Comparison of ENCODE assay signal across 14 cellular contexts in the genomic region with DNA sequence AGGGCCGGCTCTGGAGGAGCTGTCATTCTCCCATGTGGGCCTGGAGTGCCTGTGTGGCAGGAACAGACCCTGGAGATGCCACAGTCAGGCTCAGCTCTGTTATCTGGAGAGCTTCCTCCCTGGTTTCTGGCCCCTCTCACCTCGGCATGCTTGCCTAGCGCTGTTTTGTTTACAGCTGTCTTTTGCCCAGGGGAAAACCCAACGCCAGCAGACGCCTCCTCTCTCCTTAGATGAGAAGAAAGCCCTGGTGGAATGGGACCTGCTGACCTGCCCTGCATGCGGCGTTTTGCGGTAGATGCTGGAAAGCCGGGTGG.
DNase-seq lines count a peak whose midpoint lies in the region; TF ChIP-seq lines count a peak whose summit lies in the region.
"Had no signal": no experiment of that assay in that cellular context is flagged by ENCODE, and none has a peak within 500 bp of the region (broad histone marks: within the 10 kb centered on the region; RNA-seq: fewer than 3 reads in every experiment).

No MANE protein-coding gene starts in this region.

- peaks cover 5% of the 10 kb centered on the region for H3K4me1 Mint-ChIP-seq in chondrocyte (ENCODE audit: low read depth)
- H3K4me1 Mint-ChIP-seq in neural progenitor cell, result peaks cover 35% of the 10 kb centered on the region

- no peak overlapping the region for H2AFZ ChIP-seq in neural progenitor cell (replicated peaks)

- H3K27me3 ChIP-seq in H7 (ENCODE audit: control insufficient read depth, insufficient read depth, low read length) (no peaks in the 10 kb centered on the region), neural progenitor cell (no peaks in the 10 kb centered on the region)
- H3K27me3 ChIP-seq: Peyer's patch had no signal

- H4K20me1 ChIP-seq in neural progenitor cell (ENCODE audit: low read depth), result no peaks in the 10 kb centered on the region

- DNase-seq in ELF-1 (ENCODE audit: low read depth, low spot score) (peak; percentile 68), H7 (peak; percentile 60), chondrocyte (ENCODE audit: low spot score) (peak; percentile 48), neural progenitor cell (ENCODE audit: low spot score) (no peak), NCI-H2107 treated with DMSO at 0.1 percent for 48 hours (lab: John Stamatoyannopoulos, UW; ENCODE audit: unreplicated experiment) (no peak)
- no peak for DNase-seq in activated CD8-positive, alpha-beta memory T cell treated with anti-CD3 and anti-CD28 coated beads, Interleukin-2, amount 50 U/mL, for 4 hours
- no peak for DNase-seq in NK-92 treated with Interleukin-12 subunit alpha and Interleukin-12 subunit beta, amount 100 ng/mL, for 24 hours (lab: John Stamatoyannopoulos, UW)
- DNase-seq: NCI-H1092 treated with DMSO at 0.1 percent for 48 hours, NCI-H187 treated with DMSO at 0.1 percent for 48 hours, NCI-H2171 treated with DMSO at 0.1 percent for 48 hours, NCI-H510A, NCI-H82, Peyer's patch, SIG-M5 had no signal

- H3K27ac ChIP-seq in neural progenitor cell, result no peak overlapping the region
- H3K27ac ChIP-seq: Peyer's patch had no signal

- peaks cover 21% of the 10 kb centered on the region for H3K27me3 Mint-ChIP-seq in chondrocyte (ENCODE audit: low read depth)
- peaks cover 10% of the 10 kb centered on the region for H3K27me3 Mint-ChIP-seq in neural progenitor cell (ENCODE audit: insufficient read depth, low read depth)

- H3K4me1 ChIP-seq in neural progenitor cell, result peaks cover 15% of the 10 kb centered on the region

- H3K36me3 Mint-ChIP-seq in chondrocyte (ENCODE audit: low read depth), result no peaks in the 10 kb centered on the region
- H3K36me3 Mint-ChIP-seq in neural progenitor cell, result no peaks in the 10 kb centered on the region

- no peak overlapping the region for H3K4me2 ChIP-seq in neural progenitor cell

- no peaks in the 10 kb centered on the region for H3K9me3 Mint-ChIP-seq in chondrocyte (ENCODE audit: low read depth)
- H3K9me3 Mint-ChIP-seq in neural progenitor cell, result no peaks in the 10 kb centered on the region

- H3K27ac Mint-ChIP-seq in chondrocyte (ENCODE audit: unreplicated experiment) (no peak overlapping the region), neural progenitor cell (no peak overlapping the region)

- no peaks in the 10 kb centered on the region for H3F3A ChIP-seq in neural progenitor cell (ENCODE audit: low read depth)

- TF ChIP-seq CTCF in chondrocyte (IDR thresholded peaks at IDR 0.05), result no peak
- TF ChIP-seq CTCF in neural progenitor cell (IDR thresholded peaks at IDR 0.05), result no peak

- H3K4me3 ChIP-seq in H7 (ENCODE audit: insufficient read depth, low read depth, low read length) (no peak overlapping the region), neural progenitor cell (no peak overlapping the region)
- H3K4me3 ChIP-seq: Peyer's patch had no signal

- no peaks in the 10 kb centered on the region for H3K9me3 ChIP-seq in neural progenitor cell (ENCODE audit: low read depth)
- H3K9me3 ChIP-seq: Peyer's patch had no signal

- H3K9ac ChIP-seq in neural progenitor cell, result no peak overlapping the region

- H3K36me3 ChIP-seq in H7 (replicated peaks; ENCODE audit: control insufficient read depth, insufficient read depth, low read length) (no peaks in the 10 kb centered on the region), neural progenitor cell (no peaks in the 10 kb centered on the region)
- H3K36me3 ChIP-seq: Peyer's patch had no signal

- no peaks in the 10 kb centered on the region for H3K79me2 ChIP-seq in neural progenitor cell (ENCODE audit: low read depth)

- H3K4me3 Mint-ChIP-seq in chondrocyte (ENCODE audit: unreplicated experiment), result no peak overlapping the region
- H3K4me3 Mint-ChIP-seq in neural progenitor cell, result peak overlapping the region; percentile 30

Comparison
In these comparisons a context has a peak if more than half of its experiments do, and no peak if none do; other contexts are left out.
1. DNase-seq: peak in ELF-1 (single experiment), H7 (single experiment) and chondrocyte (single experiment); none in neural progenitor cell (single experiment), NCI-H2107 treated with DMSO at 0.1 percent for 48 hours (single experiment), activated CD8-positive, alpha-beta memory T cell treated with anti-CD3 and anti-CD28 coated beads, Interleukin-2, amount 50 U/mL, for 4 hours (single experiment) and NK-92 treated with Interleukin-12 subunit alpha and Interleukin-12 subunit beta, amount 100 ng/mL, for 24 hours (single experiment).